ENCODE assay signal across 29 cellular contexts in genomic region chr5:99285606-99286005, GRCh38.
"Had no signal": no experiment of that assay in that cellular context is flagged by ENCODE, and none has a peak within 500 bp of the region (broad histone marks: within the 10 kb centered on the region; RNA-seq: fewer than 3 reads in every experiment).

No MANE protein-coding gene starts in this region.

- H3K36me3 Mint-ChIP-seq: activated CD4-positive, alpha-beta memory T cell treated with anti-CD3 and anti-CD28 coated beads for 36 hours; activated naive CD4-positive, alpha-beta T cell treated with anti-CD3 and anti-CD28 coated beads, Interleukin-2, amount 10 ng/mL, durations not matched to agents 7 days and 5 days; activated naive CD8-positive, alpha-beta T cell treated with anti-CD3 and anti-CD28 coated beads, Interleukin-2, amount 10 ng/mL, durations not matched to agents 7 days and 5 days; stimulated activated effector memory CD8-positive, alpha-beta T cell treated with anti-CD3 and anti-CD28 coated beads, Interleukin-12 subunit alpha, Interleukin-12 subunit beta, amount 100 ng/mL, for 72 hours had no signal

- H3K27ac ChIP-seq: brain microvascular endothelial cell, coronary artery, dorsolateral prefrontal cortex, gastroesophageal sphincter, right lobe of liver, thyroid gland, upper lobe of right lung, WERI-Rb-1 had no signal

- FAIRE-seq: astrocyte, endothelial cell of umbilical vein, keratinocyte had no signal

- H3K4me3 ChIP-seq: coronary artery, dorsolateral prefrontal cortex, gastroesophageal sphincter, right lobe of liver, thyroid gland, upper lobe of right lung had no signal

- DNase-seq: activated CD4-positive, alpha-beta memory T cell treated with anti-CD3 and anti-CD28 coated beads for 36 hours; activated CD4-positive, alpha-beta T cell treated with anti-CD3 and anti-CD28 coated beads, Interleukin-2, amount 10 ng/mL, durations not matched to agents 24 days and 14 days; activated CD4-positive, CD25-positive, alpha-beta regulatory T cell treated with anti-CD3 and anti-CD28 coated beads, Interleukin-2, amount 50 U/mL, for 72 hours; activated CD8-positive, alpha-beta memory T cell treated with anti-CD3 and anti-CD28 coated beads, Interleukin-2, amount 50 U/mL, for 4 hours; activated gamma-delta T cell; activated naive CD4-positive, alpha-beta T cell treated with anti-CD3 and anti-CD28 coated beads, Interleukin-2, amount 10 ng/mL, durations not matched to agents 7 days and 5 days; activated naive CD8-positive, alpha-beta T cell treated with anti-CD3 and anti-CD28 coated beads, Interleukin-2, amount 10 ng/mL, durations not matched to agents 7 days and 5 days; activated T-cell treated with anti-CD3 and anti-CD28 coated beads, Interleukin-2, amount 50 U/mL, for 24 hours; amniotic stem cell; brain microvascular endothelial cell; dorsolateral prefrontal cortex; effector memory CD8-positive, alpha-beta T cell; hippocampal formation; left cardiac atrium; left ventricle myocardium superior; right lobe of liver; stimulated activated CD4-positive, alpha-beta T cell treated with anti-CD3 and anti-CD28 coated beads, Interleukin-4, amount 100 ng/mL, for 24 hours; stimulated activated naive CD8-positive, alpha-beta T cell treated with anti-CD3 and anti-CD28 coated beads, Interleukin-15, amount 100 ng/mL, for 72 hours; T1000; thyroid gland; upper lobe of right lung; WERI-Rb-1 had no signal

- H3K9me3 Mint-ChIP-seq: activated CD4-positive, alpha-beta memory T cell treated with anti-CD3 and anti-CD28 coated beads for 36 hours; activated CD4-positive, alpha-beta T cell treated with anti-CD3 and anti-CD28 coated beads, Interleukin-2, amount 10 ng/mL, durations not matched to agents 24 days and 14 days; activated naive CD4-positive, alpha-beta T cell treated with anti-CD3 and anti-CD28 coated beads, Interleukin-2, amount 10 ng/mL, durations not matched to agents 7 days and 5 days; activated naive CD8-positive, alpha-beta T cell treated with anti-CD3 and anti-CD28 coated beads, Interleukin-2, amount 10 ng/mL, durations not matched to agents 7 days and 5 days; activated T-cell treated with anti-CD3 and anti-CD28 coated beads, Interleukin-2, amount 50 U/mL, for 24 hours; stimulated activated effector memory CD8-positive, alpha-beta T cell treated with anti-CD3 and anti-CD28 coated beads, Interleukin-12 subunit alpha, Interleukin-12 subunit beta, amount 100 ng/mL, for 72 hours; stimulated activated naive CD8-positive, alpha-beta T cell treated with anti-CD3 and anti-CD28 coated beads, Interleukin-15, amount 100 ng/mL, for 72 hours had no signal

- H3K9me3 ChIP-seq: gastroesophageal sphincter, right lobe of liver, thyroid gland, upper lobe of right lung had no signal

- H3K27me3 Mint-ChIP-seq: activated CD4-positive, alpha-beta memory T cell treated with anti-CD3 and anti-CD28 coated beads for 36 hours; activated CD4-positive, alpha-beta T cell treated with anti-CD3 and anti-CD28 coated beads, Interleukin-2, amount 10 ng/mL, durations not matched to agents 24 days and 14 days; activated naive CD4-positive, alpha-beta T cell treated with anti-CD3 and anti-CD28 coated beads, Interleukin-2, amount 10 ng/mL, durations not matched to agents 7 days and 5 days; activated naive CD8-positive, alpha-beta T cell treated with anti-CD3 and anti-CD28 coated beads, Interleukin-2, amount 10 ng/mL, durations not matched to agents 7 days and 5 days; activated T-cell treated with anti-CD3 and anti-CD28 coated beads, Interleukin-2, amount 50 U/mL, for 24 hours; effector memory CD8-positive, alpha-beta T cell; stimulated activated naive CD8-positive, alpha-beta T cell treated with anti-CD3 and anti-CD28 coated beads, Interleukin-15, amount 100 ng/mL, for 72 hours had no signal

- ATAC-seq: effector memory CD8-positive, alpha-beta T cell; gastroesophageal sphincter; left cardiac atrium; left ventricle myocardium superior; right lobe of liver; stimulated activated effector memory CD8-positive, alpha-beta T cell treated with anti-CD3 and anti-CD28 coated beads, Interleukin-12 subunit alpha, Interleukin-12 subunit beta, amount 100 ng/mL, for 72 hours; stimulated activated naive CD8-positive, alpha-beta T cell treated with anti-CD3 and anti-CD28 coated beads, Interleukin-15, amount 100 ng/mL, for 72 hours; upper lobe of right lung had no signal

- H3K27me3 ChIP-seq: brain microvascular endothelial cell, gastroesophageal sphincter, right lobe of liver, thyroid gland, upper lobe of right lung had no signal

- H3K4me1 Mint-ChIP-seq: activated CD4-positive, alpha-beta T cell treated with anti-CD3 and anti-CD28 coated beads, Interleukin-2, amount 10 ng/mL, durations not matched to agents 24 days and 14 days; activated naive CD4-positive, alpha-beta T cell treated with anti-CD3 and anti-CD28 coated beads, Interleukin-2, amount 10 ng/mL, durations not matched to agents 7 days and 5 days; activated naive CD8-positive, alpha-beta T cell treated with anti-CD3 and anti-CD28 coated beads, Interleukin-2, amount 10 ng/mL, durations not matched to agents 7 days and 5 days; nephron; stimulated activated effector memory CD8-positive, alpha-beta T cell treated with anti-CD3 and anti-CD28 coated beads, Interleukin-12 subunit alpha, Interleukin-12 subunit beta, amount 100 ng/mL, for 72 hours; stimulated activated naive CD8-positive, alpha-beta T cell treated with anti-CD3 and anti-CD28 coated beads, Interleukin-15, amount 100 ng/mL, for 72 hours had no signal

- H3K4me1 ChIP-seq: gastroesophageal sphincter, right lobe of liver, thyroid gland, upper lobe of right lung had no signal

- H3K36me3 ChIP-seq: brain microvascular endothelial cell, gastroesophageal sphincter, right lobe of liver, thyroid gland, upper lobe of right lung, WERI-Rb-1 had no signal

- H3K4me3 Mint-ChIP-seq: activated CD4-positive, alpha-beta memory T cell treated with anti-CD3 and anti-CD28 coated beads for 36 hours; activated CD4-positive, alpha-beta T cell treated with anti-CD3 and anti-CD28 coated beads, Interleukin-2, amount 10 ng/mL, durations not matched to agents 24 days and 14 days; activated naive CD4-positive, alpha-beta T cell treated with anti-CD3 and anti-CD28 coated beads, Interleukin-2, amount 10 ng/mL, durations not matched to agents 7 days and 5 days; activated naive CD8-positive, alpha-beta T cell treated with anti-CD3 and anti-CD28 coated beads, Interleukin-2, amount 10 ng/mL, durations not matched to agents 7 days and 5 days; activated T-cell treated with anti-CD3 and anti-CD28 coated beads, Interleukin-2, amount 50 U/mL, for 24 hours; effector memory CD8-positive, alpha-beta T cell; nephron; stimulated activated effector memory CD8-positive, alpha-beta T cell treated with anti-CD3 and anti-CD28 coated beads, Interleukin-12 subunit alpha, Interleukin-12 subunit beta, amount 100 ng/mL, for 72 hours; stimulated activated naive CD8-positive, alpha-beta T cell treated with anti-CD3 and anti-CD28 coated beads, Interleukin-15, amount 100 ng/mL, for 72 hours had no signal

- H3K27ac Mint-ChIP-seq: activated CD4-positive, alpha-beta memory T cell treated with anti-CD3 and anti-CD28 coated beads for 36 hours; activated CD4-positive, alpha-beta T cell treated with anti-CD3 and anti-CD28 coated beads, Interleukin-2, amount 10 ng/mL, durations not matched to agents 24 days and 14 days; activated naive CD4-positive, alpha-beta T cell treated with anti-CD3 and anti-CD28 coated beads, Interleukin-2, amount 10 ng/mL, durations not matched to agents 7 days and 5 days; activated naive CD8-positive, alpha-beta T cell treated with anti-CD3 and anti-CD28 coated beads, Interleukin-2, amount 10 ng/mL, durations not matched to agents 7 days and 5 days; activated T-cell treated with anti-CD3 and anti-CD28 coated beads, Interleukin-2, amount 50 U/mL, for 24 hours; effector memory CD8-positive, alpha-beta T cell; nephron; stimulated activated effector memory CD8-positive, alpha-beta T cell treated with anti-CD3 and anti-CD28 coated beads, Interleukin-12 subunit alpha, Interleukin-12 subunit beta, amount 100 ng/mL, for 72 hours; stimulated activated naive CD8-positive, alpha-beta T cell treated with anti-CD3 and anti-CD28 coated beads, Interleukin-15, amount 100 ng/mL, for 72 hours had no signal
